Comparison of ENCODE assay signal across 19 cellular contexts in genomic region chr2:6929196-6929874, GRCh38. TPM values are rescaled to one million over a fixed set of nuclear protein-coding genes. Genes with fewer than 3 reads are reported as not detected.
DNase-seq lines count a peak whose midpoint lies in the region; ATAC-seq and TF ChIP-seq lines count a peak whose summit lies in the region.
"Had no signal": no experiment of that assay in that cellular context is flagged by ENCODE, and none has a peak within 500 bp of the region (broad histone marks: within the 10 kb centered on the region; RNA-seq: fewer than 3 reads in every experiment).

No MANE protein-coding gene starts in this region.

- no peaks in the 10 kb centered on the region for H3K27me3 ChIP-seq in dorsolateral prefrontal cortex
- H3K27me3 ChIP-seq: breast epithelium, upper lobe of right lung had no signal

- no peak overlapping the region for H3K9ac ChIP-seq in SK-N-MC (ENCODE audit: insufficient read length)

- no peak for TF ChIP-seq CTCF in dorsolateral prefrontal cortex (IDR thresholded peaks at IDR 0.05 in 54 of 56, conservative IDR thresholded peaks at IDR 0.05 in 2 of 56; ENCODE audit: low read depth in 1 of 56, partially characterized antibody in 56 of 56)

- peak overlapping the region; percentile 26 to 49 for H3K4me3 Mint-ChIP-seq in stimulated activated naive CD8-positive, alpha-beta T cell treated with anti-CD3 and anti-CD28 coated beads, Interleukin-15, amount 100 ng/mL, for 72 hours
- H3K4me3 Mint-ChIP-seq: activated naive CD4-positive, alpha-beta T cell treated with anti-CD3 and anti-CD28 coated beads, Interleukin-2, amount 10 ng/mL, durations not matched to agents 7 days and 5 days; GM23338 had no signal

- peaks cover 18 to 64% of the 10 kb centered on the region in 2 donors for H3K36me3 Mint-ChIP-seq in activated naive CD4-positive, alpha-beta T cell treated with anti-CD3 and anti-CD28 coated beads, Interleukin-2, amount 50 U/mL, for 72 hours

- H3K27ac ChIP-seq in SK-N-MC (peak overlapping the region; percentile 69; the same call in 1 of the 2 replicates), dorsolateral prefrontal cortex (peak overlapping the region in 46 of 59 donors; percentile 2 to 95 (median 82))
- H3K27ac ChIP-seq: breast epithelium, upper lobe of right lung had no signal

- DNase-seq in activated naive CD4-positive, alpha-beta T cell treated with anti-CD3 and anti-CD28 coated beads, Interleukin-2, amount 50 U/mL, for 72 hours (ENCODE audit: low spot score in 2 of 2), result no peak
- DNase-seq in activated naive CD4-positive, alpha-beta T cell treated with anti-CD3 and anti-CD28 coated beads, Interleukin-2, amount 50 U/mL, for 16 hours, result no peak
- DNase-seq in SK-N-MC (ENCODE audit: low read depth, low spot score), result no peak
- DNase-seq in dorsolateral prefrontal cortex, result no peak
- DNase-seq in stimulated activated naive CD8-positive, alpha-beta T cell treated with anti-CD3 and anti-CD28 coated beads, Interleukin-15, amount 100 ng/mL, for 72 hours, result no peak
- DNase-seq in NCI-H146 (lab: John Stamatoyannopoulos, UW), result no peak
- DNase-seq: activated naive CD4-positive, alpha-beta T cell treated with anti-CD3 and anti-CD28 coated beads, Interleukin-2, amount 10 ng/mL, durations not matched to agents 7 days and 5 days; CD4-positive, CD25-positive, alpha-beta regulatory T cell; left ventricle myocardium superior; NCI-H69; SIG-M5; stimulated activated CD4-positive, alpha-beta T cell treated with anti-CD3 and anti-CD28 coated beads, Interleukin-2, amount 100 ng/mL, for 24 hours; upper lobe of right lung had no signal

- H3K4me3 ChIP-seq in SK-N-MC (no peak overlapping the region), dorsolateral prefrontal cortex (peak overlapping the region in 1 of 59 donors; percentile 3)
- H3K4me3 ChIP-seq: breast epithelium, GM23338, upper lobe of right lung had no signal

- intact Hi-C loops in dorsolateral prefrontal cortex (cut with DNase I), result no loop called here

- H3K27ac Mint-ChIP-seq in activated naive CD4-positive, alpha-beta T cell treated with anti-CD3 and anti-CD28 coated beads, Interleukin-2, amount 50 U/mL, for 72 hours, result peak overlapping the region; percentile 26 to 32
- H3K27ac Mint-ChIP-seq in stimulated activated naive CD8-positive, alpha-beta T cell treated with anti-CD3 and anti-CD28 coated beads, Interleukin-15, amount 100 ng/mL, for 72 hours, result no peak overlapping the region
- H3K27ac Mint-ChIP-seq: activated naive CD4-positive, alpha-beta T cell treated with anti-CD3 and anti-CD28 coated beads, Interleukin-2, amount 10 ng/mL, durations not matched to agents 7 days and 5 days; GM23338 had no signal

- ATAC-seq in activated naive CD4-positive, alpha-beta T cell treated with anti-CD3 and anti-CD28 coated beads, Interleukin-2, amount 50 U/mL, for 72 hours, result peak in 1 of 2 donors; percentile 82
- peak; percentile 31 for ATAC-seq in stimulated activated naive CD8-positive, alpha-beta T cell treated with anti-CD3 and anti-CD28 coated beads, Interleukin-15, amount 100 ng/mL, for 72 hours
- no peak for ATAC-seq in HG03039 (IDR thresholded peaks at IDR 0.05; ENCODE audit: unreplicated experiment)
- ATAC-seq in GM21390 (IDR thresholded peaks at IDR 0.05; ENCODE audit: unreplicated experiment), result no peak
- ATAC-seq: activated CD4-positive, CD25-positive, alpha-beta regulatory T cell treated with anti-CD3 and anti-CD28 coated beads, Interleukin-2, amount 50 U/mL, for 24 hours; GM23338; left ventricle myocardium superior; upper lobe of right lung had no signal

- peaks cover 79% of the 10 kb centered on the region for H3K4me1 Mint-ChIP-seq in stimulated activated naive CD8-positive, alpha-beta T cell treated with anti-CD3 and anti-CD28 coated beads, Interleukin-15, amount 100 ng/mL, for 72 hours

- H3K9me3 ChIP-seq in SK-N-MC (ENCODE audit: low read depth, low read length), result no peaks in the 10 kb centered on the region
- H3K9me3 ChIP-seq: breast epithelium, upper lobe of right lung had no signal

- H3K27me3 Mint-ChIP-seq in stimulated activated naive CD8-positive, alpha-beta T cell treated with anti-CD3 and anti-CD28 coated beads, Interleukin-15, amount 100 ng/mL, for 72 hours, result no peaks in the 10 kb centered on the region
- H3K27me3 Mint-ChIP-seq: activated naive CD4-positive, alpha-beta T cell treated with anti-CD3 and anti-CD28 coated beads, Interleukin-2, amount 10 ng/mL, durations not matched to agents 7 days and 5 days had no signal

- peaks cover 9% of the 10 kb centered on the region; the same call in 1 of the 2 replicates for H3K36me3 ChIP-seq in SK-N-MC (ENCODE audit: insufficient read depth, low read length)
- H3K36me3 ChIP-seq: breast epithelium, upper lobe of right lung had no signal

- peaks cover 0 to 10% of the 10 kb centered on the region in 2 donors for H3K9me3 Mint-ChIP-seq in activated naive CD4-positive, alpha-beta T cell treated with anti-CD3 and anti-CD28 coated beads, Interleukin-2, amount 50 U/mL, for 72 hours
- H3K9me3 Mint-ChIP-seq in stimulated activated naive CD8-positive, alpha-beta T cell treated with anti-CD3 and anti-CD28 coated beads, Interleukin-15, amount 100 ng/mL, for 72 hours, result peaks cover 4 to 20% of the 10 kb centered on the region in 2 donors
- H3K9me3 Mint-ChIP-seq: GM23338 had no signal

RNA-seq across cellular contexts. Expression of gene RNF144A, which starts 12.1 kb away (rescaled TPM):
- 10 to 100 TPM; 49.3 to 57.5 TPM for total RNA-seq in activated naive CD4-positive, alpha-beta T cell treated with anti-CD3 and anti-CD28 coated beads, Interleukin-2, amount 50 U/mL, for 72 hours
- total RNA-seq in dorsolateral prefrontal cortex, result 100 to 1,000 TPM in 23 of 120 experiments, 10 to 100 TPM in 97; 49.5 to 144 (median 83.6) TPM

RNA-seq across cellular contexts. Expression of gene RSAD2, which starts 51.8 kb away (rescaled TPM):
- total RNA-seq in activated naive CD4-positive, alpha-beta T cell treated with anti-CD3 and anti-CD28 coated beads, Interleukin-2, amount 50 U/mL, for 72 hours, result 10 to 100 TPM in 1 of 2 donors, 1 to 10 TPM in 1; 2.7 to 11.1 TPM
- 10 to 100 TPM in 27 of 120 experiments, 1 to 10 TPM in 93; 2.4 to 51.2 (median 7.7) TPM for total RNA-seq in dorsolateral prefrontal cortex
- total RNA-seq: OCI-LY7 had no signal

Comparison
In these comparisons a context has a peak if more than half of its experiments do, and no peak if none do; other contexts are left out.
1. H3K27ac Mint-ChIP-seq: peak in activated naive CD4-positive, alpha-beta T cell treated with anti-CD3 and anti-CD28 coated beads, Interleukin-2, amount 50 U/mL, for 72 hours (2 of 2); none in stimulated activated naive CD8-positive, alpha-beta T cell treated with anti-CD3 and anti-CD28 coated beads, Interleukin-15, amount 100 ng/mL, for 72 hours (0 of 2).